ENCODE assay signal across 1 cellular context in the genomic region with DNA sequence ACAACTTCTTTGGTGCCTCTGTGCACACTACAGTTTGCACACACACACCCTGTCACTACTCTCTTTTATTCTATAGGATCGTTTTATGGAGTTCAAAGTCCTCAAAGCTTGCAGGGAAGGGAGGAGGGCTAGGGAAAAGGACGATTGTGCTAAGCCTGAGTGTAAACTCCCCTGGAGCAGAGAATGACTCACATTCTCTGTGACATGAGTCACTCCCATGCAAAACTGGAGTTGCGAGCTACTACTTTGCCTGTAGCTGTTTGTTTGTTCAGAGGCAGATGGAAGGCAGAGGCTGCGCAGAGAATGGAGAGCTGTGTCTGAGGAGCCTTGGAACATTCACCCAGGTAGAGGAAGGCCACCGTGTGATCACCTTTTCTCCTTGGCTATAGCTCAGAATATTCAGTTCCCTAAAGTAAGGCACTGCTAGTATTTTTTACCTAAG.
TF ChIP-seq lines count a peak whose summit lies in the region.

No MANE protein-coding gene starts in this region.

TF ChIP-seq in HepG2, 621 proteins besides CTCF, POLR2A, EP300 and RAD21 (continued from another document):
- TF ChIP-seq ZNF770 (CRISPR knock-in tag; IDR thresholded peaks at IDR 0.05) (peak; percentile 96), BHLHE40 (IDR thresholded peaks at IDR 0.05; ENCODE audit: low read length) (0 out of 2 replicates have a peak, but pooled peaks have one; percentile 8)
